Comparison of ENCODE assay signal across 35 cellular contexts in the genomic region with DNA sequence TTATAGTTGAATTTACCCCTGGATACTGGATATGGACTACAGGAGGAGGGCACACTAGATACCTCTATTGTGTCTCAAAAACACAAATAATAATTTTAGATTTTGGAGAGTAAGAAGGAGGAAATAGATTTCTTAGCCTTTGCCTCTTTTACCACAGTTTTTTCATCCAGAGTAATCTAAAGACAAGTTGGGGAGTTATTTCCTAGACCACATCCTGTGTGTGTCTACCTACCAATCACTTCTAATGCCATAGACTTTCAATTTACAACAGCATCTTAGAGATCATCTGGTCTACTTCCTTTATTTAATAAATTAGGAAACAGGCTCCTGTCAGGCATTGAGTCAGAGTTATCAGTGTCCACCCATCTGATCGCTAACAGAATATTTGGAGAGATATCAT.
"Had no signal": no experiment of that assay in that cellular context is flagged by ENCODE, and none has a peak within 500 bp of the region (broad histone marks: within the 10 kb centered on the region; RNA-seq: fewer than 3 reads in every experiment).

No MANE protein-coding gene starts in this region.

- H3K4me3 ChIP-seq: adrenal gland, Peyer's patch, SJSA1 had no signal

- ATAC-seq: activated CD8-positive, alpha-beta memory T cell treated with anti-CD3 and anti-CD28 coated beads, Interleukin-2, amount 10 ng/mL, durations not matched to agents 7 days and 5 days; PC-3 had no signal

- H3K36me3 ChIP-seq: adrenal gland, Peyer's patch, SJSA1, WERI-Rb-1 had no signal

- H3K9me3 Mint-ChIP-seq: activated CD4-positive, alpha-beta memory T cell treated with anti-CD3 and anti-CD28 coated beads, Interleukin-2, amount 10 ng/mL, durations not matched to agents 7 days and 5 days; activated naive CD8-positive, alpha-beta T cell treated with anti-CD3 and anti-CD28 coated beads, Interleukin-2, amount 10 ng/mL, durations not matched to agents 7 days and 5 days; T-helper 1 cell treated with Interleukin-12 subunit alpha and Interleukin-12 subunit beta and Interleukin-4 antibody, amounts not matched to agents 30 μg/mL and 1 μg/mL, for 36 hours; T-helper 2 cell treated with Interferon-gamma antibody and Interleukin-4, amounts not matched to agents 5 μg/mL and 100 μg/mL, for 36 hours had no signal

- H3K4me3 Mint-ChIP-seq: activated CD4-positive, alpha-beta memory T cell treated with anti-CD3 and anti-CD28 coated beads, Interleukin-2, amount 10 ng/mL, durations not matched to agents 7 days and 5 days; activated CD8-positive, alpha-beta memory T cell treated with anti-CD3 and anti-CD28 coated beads, Interleukin-2, amount 10 ng/mL, durations not matched to agents 7 days and 5 days; activated naive CD4-positive, alpha-beta T cell treated with anti-CD3 and anti-CD28 coated beads, Interleukin-2, amount 10 ng/mL, durations not matched to agents 7 days and 5 days; activated naive CD8-positive, alpha-beta T cell treated with anti-CD3 and anti-CD28 coated beads, Interleukin-2, amount 10 ng/mL, durations not matched to agents 7 days and 5 days; brain; T-helper 1 cell treated with Interleukin-12 subunit alpha and Interleukin-12 subunit beta and Interleukin-4 antibody, amounts not matched to agents 30 μg/mL and 1 μg/mL, for 36 hours; T-helper 2 cell treated with Interferon-gamma antibody and Interleukin-4, amounts not matched to agents 5 μg/mL and 100 μg/mL, for 36 hours had no signal

- H3K27ac Mint-ChIP-seq: activated CD4-positive, alpha-beta memory T cell treated with anti-CD3 and anti-CD28 coated beads, Interleukin-2, amount 10 ng/mL, durations not matched to agents 7 days and 5 days; activated CD8-positive, alpha-beta memory T cell treated with anti-CD3 and anti-CD28 coated beads, Interleukin-2, amount 10 ng/mL, durations not matched to agents 7 days and 5 days; activated naive CD4-positive, alpha-beta T cell treated with anti-CD3 and anti-CD28 coated beads, Interleukin-2, amount 10 ng/mL, durations not matched to agents 7 days and 5 days; activated naive CD8-positive, alpha-beta T cell treated with anti-CD3 and anti-CD28 coated beads, Interleukin-2, amount 10 ng/mL, durations not matched to agents 7 days and 5 days; brain; T-helper 1 cell treated with Interleukin-12 subunit alpha and Interleukin-12 subunit beta and Interleukin-4 antibody, amounts not matched to agents 30 μg/mL and 1 μg/mL, for 36 hours; T-helper 2 cell treated with Interferon-gamma antibody and Interleukin-4, amounts not matched to agents 5 μg/mL and 100 μg/mL, for 36 hours had no signal

- H3K4me1 Mint-ChIP-seq: brain had no signal

- H3K27me3 ChIP-seq: adrenal gland, Peyer's patch, SJSA1 had no signal

- FAIRE-seq: bronchial epithelial cell, TTC549 had no signal

- H3K9ac ChIP-seq: KMS-11, SK-N-SH had no signal

- DNase-seq: activated CD4-positive, alpha-beta memory T cell treated with anti-CD3 and anti-CD28 coated beads, Interleukin-2, amount 10 ng/mL, durations not matched to agents 7 days and 5 days; activated CD4-positive, alpha-beta T cell treated with anti-CD3 and anti-CD28 coated beads for 1 hour; activated CD4-positive, alpha-beta T cell treated with anti-CD3 and anti-CD28 coated beads for 48 hours; activated CD4-positive, CD25-positive, alpha-beta regulatory T cell; activated CD8-positive, alpha-beta memory T cell treated with anti-CD3 and anti-CD28 coated beads for 24 hours; activated CD8-positive, alpha-beta memory T cell treated with anti-CD3 and anti-CD28 coated beads, Interleukin-2, amount 10 ng/mL, durations not matched to agents 7 days and 5 days; activated CD8-positive, alpha-beta memory T cell treated with anti-CD3 and anti-CD28 coated beads, Interleukin-2, amount 50 U/mL, for 48 hours; activated gamma-delta T cell treated with Interleukin-2 at 50 U/mL for 16 hours; activated naive CD4-positive, alpha-beta T cell treated with anti-CD3 and anti-CD28 coated beads, Interleukin-2, amount 10 ng/mL, durations not matched to agents 7 days and 5 days; activated naive CD8-positive, alpha-beta T cell treated with anti-CD3 and anti-CD28 coated beads, Interleukin-2, amount 10 ng/mL, durations not matched to agents 7 days and 5 days; adrenal gland; central memory CD4-positive, alpha-beta T cell; NCI-H1105; NCI-H1417 treated with DMSO at 0.1 percent for 48 hours; NCI-H187 treated with DMSO at 0.1 percent for 48 hours; NCI-H2081; NCI-H2171 treated with DMSO at 0.1 percent for 48 hours; NCI-H2227 treated with DMSO at 0.1 percent for 48 hours; NCI-H446; NCI-H510A treated with DMSO at 0.1 percent for 48 hours; NCI-H526 treated with DMSO at 0.1 percent for 48 hours; NCI-H82; PC-3; Peyer's patch; RPMI8226; SHP77 treated with DMSO at 0.1 percent for 48 hours; SK-N-SH; WERI-Rb-1 had no signal

- H3K36me3 Mint-ChIP-seq: activated CD8-positive, alpha-beta memory T cell treated with anti-CD3 and anti-CD28 coated beads, Interleukin-2, amount 10 ng/mL, durations not matched to agents 7 days and 5 days; activated naive CD4-positive, alpha-beta T cell treated with anti-CD3 and anti-CD28 coated beads, Interleukin-2, amount 10 ng/mL, durations not matched to agents 7 days and 5 days; activated naive CD8-positive, alpha-beta T cell treated with anti-CD3 and anti-CD28 coated beads, Interleukin-2, amount 10 ng/mL, durations not matched to agents 7 days and 5 days; brain had no signal

- H3K4me2 ChIP-seq: KMS-11, SK-N-SH had no signal

- H3K9me3 ChIP-seq: adrenal gland, Peyer's patch, SJSA1, SK-N-SH had no signal

- H3K27me3 Mint-ChIP-seq: activated CD4-positive, alpha-beta memory T cell treated with anti-CD3 and anti-CD28 coated beads, Interleukin-2, amount 10 ng/mL, durations not matched to agents 7 days and 5 days; activated CD8-positive, alpha-beta memory T cell treated with anti-CD3 and anti-CD28 coated beads, Interleukin-2, amount 10 ng/mL, durations not matched to agents 7 days and 5 days; activated naive CD4-positive, alpha-beta T cell treated with anti-CD3 and anti-CD28 coated beads, Interleukin-2, amount 10 ng/mL, durations not matched to agents 7 days and 5 days; activated naive CD8-positive, alpha-beta T cell treated with anti-CD3 and anti-CD28 coated beads, Interleukin-2, amount 10 ng/mL, durations not matched to agents 7 days and 5 days had no signal

- H3K4me1 ChIP-seq: adrenal gland, Peyer's patch, SJSA1 had no signal

- H3K27ac ChIP-seq: adrenal gland, KMS-11, Peyer's patch, SJSA1, WERI-Rb-1 had no signal
